1 cellular context compared by ENCODE assay signal in the genomic region with DNA sequence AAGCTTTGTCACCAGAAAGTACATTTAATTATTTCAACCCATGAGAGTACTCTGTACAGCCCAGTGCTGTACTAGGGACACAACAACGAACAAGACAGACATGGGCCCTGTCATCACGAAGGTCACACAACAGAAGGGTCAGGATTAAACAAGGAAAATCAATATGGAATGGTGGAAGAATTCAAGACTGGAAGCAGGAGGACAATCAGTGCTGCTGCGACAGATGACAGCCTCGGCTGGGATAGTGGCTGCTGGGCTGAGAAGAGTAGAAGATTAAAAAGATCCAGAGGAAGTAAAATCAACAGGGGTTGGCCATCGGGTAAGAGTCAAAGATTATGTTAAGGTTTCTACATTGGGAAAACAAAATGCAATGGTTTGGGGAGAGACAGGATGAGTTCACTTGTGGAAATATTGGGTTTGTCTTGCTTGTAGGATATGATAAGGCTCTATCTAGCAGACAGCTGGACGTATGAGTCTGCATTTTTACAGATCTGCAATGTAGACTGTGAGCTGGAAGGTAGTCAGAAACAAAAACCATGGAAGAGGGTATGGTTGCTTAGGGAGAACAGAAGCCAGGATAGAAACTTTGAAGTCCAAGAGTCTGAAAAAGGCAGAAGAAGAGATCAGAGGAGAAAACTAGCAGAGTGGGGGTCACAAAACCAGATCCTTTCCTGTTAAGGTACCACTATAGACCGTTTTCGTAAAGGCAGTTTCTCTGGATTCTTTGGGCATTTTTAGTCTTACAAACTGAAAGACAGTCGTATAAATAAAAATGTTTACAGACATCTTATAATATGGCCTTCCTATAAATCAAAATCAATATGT.
TF ChIP-seq lines count a peak whose summit lies in the region.

No MANE protein-coding gene starts in this region.

TF ChIP-seq in K562, 482 proteins besides CTCF, POLR2A, EP300 and RAD21 (continued from another document and continues in another):
- TF ChIP-seq, protein P1, sequence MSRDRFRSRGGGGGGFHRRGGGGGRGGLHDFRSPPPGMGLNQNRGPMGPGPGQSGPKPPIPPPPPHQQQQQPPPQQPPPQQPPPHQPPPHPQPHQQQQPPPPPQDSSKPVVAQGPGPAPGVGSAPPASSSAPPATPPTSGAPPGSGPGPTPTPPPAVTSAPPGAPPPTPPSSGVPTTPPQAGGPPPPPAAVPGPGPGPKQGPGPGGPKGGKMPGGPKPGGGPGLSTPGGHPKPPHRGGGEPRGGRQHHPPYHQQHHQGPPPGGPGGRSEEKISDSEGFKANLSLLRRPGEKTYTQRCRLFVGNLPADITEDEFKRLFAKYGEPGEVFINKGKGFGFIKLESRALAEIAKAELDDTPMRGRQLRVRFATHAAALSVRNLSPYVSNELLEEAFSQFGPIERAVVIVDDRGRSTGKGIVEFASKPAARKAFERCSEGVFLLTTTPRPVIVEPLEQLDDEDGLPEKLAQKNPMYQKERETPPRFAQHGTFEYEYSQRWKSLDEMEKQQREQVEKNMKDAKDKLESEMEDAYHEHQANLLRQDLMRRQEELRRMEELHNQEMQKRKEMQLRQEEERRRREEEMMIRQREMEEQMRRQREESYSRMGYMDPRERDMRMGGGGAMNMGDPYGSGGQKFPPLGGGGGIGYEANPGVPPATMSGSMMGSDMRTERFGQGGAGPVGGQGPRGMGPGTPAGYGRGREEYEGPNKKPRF (IDR thresholded peaks at IDR 0.05; ENCODE audit: low read depth, low read length): no peak
- TF ChIP-seq POU5F1 (IDR thresholded peaks at IDR 0.05; ENCODE audit: borderline replicate concordance, low read depth, low read length, partially characterized antibody) (no peak), KAT2B (IDR thresholded peaks at IDR 0.05; ENCODE audit: low read depth, low read length) (no peak), KDM1A (IDR thresholded peaks at IDR 0.05) (peak; percentile 80 to 82), SNIP1 (IDR thresholded peaks at IDR 0.05; ENCODE audit: low read depth) (no peak), HSF4 (CRISPR knock-in tag; IDR thresholded peaks at IDR 0.05; ENCODE audit: borderline replicate concordance) (no peak), MAZ (CRISPR knock-in tag; conservative IDR thresholded peaks at IDR 0.05 in 1 of 2, IDR thresholded peaks at IDR 0.05 in 1 of 2) (no peak), ZNF134 (CRISPR knock-in tag; conservative IDR thresholded peaks at IDR 0.05) (no peak), ZNF561 (CRISPR knock-in tag; conservative IDR thresholded peaks at IDR 0.05) (no peak), PRPF4 (IDR thresholded peaks at IDR 0.05; ENCODE audit: insufficient read depth, low read depth, low read length, poor library complexity, severe bottlenecking) (no peak), EZH2 (IDR thresholded peaks at IDR 0.05; ENCODE audit: borderline replicate concordance, low read depth, low read length) (no peak), SIX5 (IDR thresholded peaks at IDR 0.05; ENCODE audit: borderline replicate concordance in 1 of 2, insufficient read depth in 1 of 2, low read depth in 1 of 2, low read length in 2 of 2) (no peak), ZNF785 (CRISPR knock-in tag; IDR thresholded peaks at IDR 0.05) (no peak), CC2D1A (IDR thresholded peaks at IDR 0.05) (peak; percentile 80; the same call in 1 of the 2 replicates), SRSF1 (IDR thresholded peaks at IDR 0.05; ENCODE audit: low read depth, low read length) (no peak), SUPT5H (IDR thresholded peaks at IDR 0.05) (no peak), STAG1 (CRISPR knock-in tag; IDR thresholded peaks at IDR 0.05; ENCODE audit: borderline replicate concordance) (no peak), HNRNPL (IDR thresholded peaks at IDR 0.05; ENCODE audit: low read depth, low read length) (no peak), ARID2 (IDR thresholded peaks at IDR 0.05) (no peak)
- TF ChIP-seq, protein P2, sequence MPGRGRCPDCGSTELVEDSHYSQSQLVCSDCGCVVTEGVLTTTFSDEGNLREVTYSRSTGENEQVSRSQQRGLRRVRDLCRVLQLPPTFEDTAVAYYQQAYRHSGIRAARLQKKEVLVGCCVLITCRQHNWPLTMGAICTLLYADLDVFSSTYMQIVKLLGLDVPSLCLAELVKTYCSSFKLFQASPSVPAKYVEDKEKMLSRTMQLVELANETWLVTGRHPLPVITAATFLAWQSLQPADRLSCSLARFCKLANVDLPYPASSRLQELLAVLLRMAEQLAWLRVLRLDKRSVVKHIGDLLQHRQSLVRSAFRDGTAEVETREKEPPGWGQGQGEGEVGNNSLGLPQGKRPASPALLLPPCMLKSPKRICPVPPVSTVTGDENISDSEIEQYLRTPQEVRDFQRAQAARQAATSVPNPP (IDR thresholded peaks at IDR 0.05; ENCODE audit: borderline replicate concordance, insufficient read depth, insufficient read length): no peak
- TF ChIP-seq, protein P3, sequence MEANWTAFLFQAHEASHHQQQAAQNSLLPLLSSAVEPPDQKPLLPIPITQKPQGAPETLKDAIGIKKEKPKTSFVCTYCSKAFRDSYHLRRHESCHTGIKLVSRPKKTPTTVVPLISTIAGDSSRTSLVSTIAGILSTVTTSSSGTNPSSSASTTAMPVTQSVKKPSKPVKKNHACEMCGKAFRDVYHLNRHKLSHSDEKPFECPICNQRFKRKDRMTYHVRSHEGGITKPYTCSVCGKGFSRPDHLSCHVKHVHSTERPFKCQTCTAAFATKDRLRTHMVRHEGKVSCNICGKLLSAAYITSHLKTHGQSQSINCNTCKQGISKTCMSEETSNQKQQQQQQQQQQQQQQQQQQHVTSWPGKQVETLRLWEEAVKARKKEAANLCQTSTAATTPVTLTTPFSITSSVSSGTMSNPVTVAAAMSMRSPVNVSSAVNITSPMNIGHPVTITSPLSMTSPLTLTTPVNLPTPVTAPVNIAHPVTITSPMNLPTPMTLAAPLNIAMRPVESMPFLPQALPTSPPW (CRISPR knock-in tag; IDR thresholded peaks at IDR 0.05): peak; percentile 33; the same call in 1 of the 2 replicates
- TF ChIP-seq, protein P4, sequence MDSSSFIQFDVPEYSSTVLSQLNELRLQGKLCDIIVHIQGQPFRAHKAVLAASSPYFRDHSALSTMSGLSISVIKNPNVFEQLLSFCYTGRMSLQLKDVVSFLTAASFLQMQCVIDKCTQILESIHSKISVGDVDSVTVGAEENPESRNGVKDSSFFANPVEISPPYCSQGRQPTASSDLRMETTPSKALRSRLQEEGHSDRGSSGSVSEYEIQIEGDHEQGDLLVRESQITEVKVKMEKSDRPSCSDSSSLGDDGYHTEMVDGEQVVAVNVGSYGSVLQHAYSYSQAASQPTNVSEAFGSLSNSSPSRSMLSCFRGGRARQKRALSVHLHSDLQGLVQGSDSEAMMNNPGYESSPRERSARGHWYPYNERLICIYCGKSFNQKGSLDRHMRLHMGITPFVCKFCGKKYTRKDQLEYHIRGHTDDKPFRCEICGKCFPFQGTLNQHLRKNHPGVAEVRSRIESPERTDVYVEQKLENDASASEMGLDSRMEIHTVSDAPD (CRISPR knock-in tag; IDR thresholded peaks at IDR 0.05): no peak
- TF ChIP-seq, protein P5, sequence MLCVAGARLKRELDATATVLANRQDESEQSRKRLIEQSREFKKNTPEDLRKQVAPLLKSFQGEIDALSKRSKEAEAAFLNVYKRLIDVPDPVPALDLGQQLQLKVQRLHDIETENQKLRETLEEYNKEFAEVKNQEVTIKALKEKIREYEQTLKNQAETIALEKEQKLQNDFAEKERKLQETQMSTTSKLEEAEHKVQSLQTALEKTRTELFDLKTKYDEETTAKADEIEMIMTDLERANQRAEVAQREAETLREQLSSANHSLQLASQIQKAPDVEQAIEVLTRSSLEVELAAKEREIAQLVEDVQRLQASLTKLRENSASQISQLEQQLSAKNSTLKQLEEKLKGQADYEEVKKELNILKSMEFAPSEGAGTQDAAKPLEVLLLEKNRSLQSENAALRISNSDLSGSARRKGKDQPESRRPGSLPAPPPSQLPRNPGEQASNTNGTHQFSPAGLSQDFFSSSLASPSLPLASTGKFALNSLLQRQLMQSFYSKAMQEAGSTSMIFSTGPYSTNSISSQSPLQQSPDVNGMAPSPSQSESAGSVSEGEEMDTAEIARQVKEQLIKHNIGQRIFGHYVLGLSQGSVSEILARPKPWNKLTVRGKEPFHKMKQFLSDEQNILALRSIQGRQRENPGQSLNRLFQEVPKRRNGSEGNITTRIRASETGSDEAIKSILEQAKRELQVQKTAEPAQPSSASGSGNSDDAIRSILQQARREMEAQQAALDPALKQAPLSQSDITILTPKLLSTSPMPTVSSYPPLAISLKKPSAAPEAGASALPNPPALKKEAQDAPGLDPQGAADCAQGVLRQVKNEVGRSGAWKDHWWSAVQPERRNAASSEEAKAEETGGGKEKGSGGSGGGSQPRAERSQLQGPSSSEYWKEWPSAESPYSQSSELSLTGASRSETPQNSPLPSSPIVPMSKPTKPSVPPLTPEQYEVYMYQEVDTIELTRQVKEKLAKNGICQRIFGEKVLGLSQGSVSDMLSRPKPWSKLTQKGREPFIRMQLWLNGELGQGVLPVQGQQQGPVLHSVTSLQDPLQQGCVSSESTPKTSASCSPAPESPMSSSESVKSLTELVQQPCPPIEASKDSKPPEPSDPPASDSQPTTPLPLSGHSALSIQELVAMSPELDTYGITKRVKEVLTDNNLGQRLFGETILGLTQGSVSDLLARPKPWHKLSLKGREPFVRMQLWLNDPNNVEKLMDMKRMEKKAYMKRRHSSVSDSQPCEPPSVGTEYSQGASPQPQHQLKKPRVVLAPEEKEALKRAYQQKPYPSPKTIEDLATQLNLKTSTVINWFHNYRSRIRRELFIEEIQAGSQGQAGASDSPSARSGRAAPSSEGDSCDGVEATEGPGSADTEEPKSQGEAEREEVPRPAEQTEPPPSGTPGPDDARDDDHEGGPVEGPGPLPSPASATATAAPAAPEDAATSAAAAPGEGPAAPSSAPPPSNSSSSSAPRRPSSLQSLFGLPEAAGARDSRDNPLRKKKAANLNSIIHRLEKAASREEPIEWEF (CRISPR knock-in tag; IDR thresholded peaks at IDR 0.05): no peak
- TF ChIP-seq, protein P6, sequence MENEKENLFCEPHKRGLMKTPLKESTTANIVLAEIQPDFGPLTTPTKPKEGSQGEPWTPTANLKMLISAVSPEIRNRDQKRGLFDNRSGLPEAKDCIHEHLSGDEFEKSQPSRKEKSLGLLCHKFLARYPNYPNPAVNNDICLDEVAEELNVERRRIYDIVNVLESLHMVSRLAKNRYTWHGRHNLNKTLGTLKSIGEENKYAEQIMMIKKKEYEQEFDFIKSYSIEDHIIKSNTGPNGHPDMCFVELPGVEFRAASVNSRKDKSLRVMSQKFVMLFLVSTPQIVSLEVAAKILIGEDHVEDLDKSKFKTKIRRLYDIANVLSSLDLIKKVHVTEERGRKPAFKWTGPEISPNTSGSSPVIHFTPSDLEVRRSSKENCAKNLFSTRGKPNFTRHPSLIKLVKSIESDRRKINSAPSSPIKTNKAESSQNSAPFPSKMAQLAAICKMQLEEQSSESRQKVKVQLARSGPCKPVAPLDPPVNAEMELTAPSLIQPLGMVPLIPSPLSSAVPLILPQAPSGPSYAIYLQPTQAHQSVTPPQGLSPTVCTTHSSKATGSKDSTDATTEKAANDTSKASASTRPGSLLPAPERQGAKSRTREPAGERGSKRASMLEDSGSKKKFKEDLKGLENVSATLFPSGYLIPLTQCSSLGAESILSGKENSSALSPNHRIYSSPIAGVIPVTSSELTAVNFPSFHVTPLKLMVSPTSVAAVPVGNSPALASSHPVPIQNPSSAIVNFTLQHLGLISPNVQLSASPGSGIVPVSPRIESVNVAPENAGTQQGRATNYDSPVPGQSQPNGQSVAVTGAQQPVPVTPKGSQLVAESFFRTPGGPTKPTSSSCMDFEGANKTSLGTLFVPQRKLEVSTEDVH (IDR thresholded peaks at IDR 0.05; ENCODE audit: low read depth, partially characterized antibody): peak; percentile 29
- TF ChIP-seq, protein P7, sequence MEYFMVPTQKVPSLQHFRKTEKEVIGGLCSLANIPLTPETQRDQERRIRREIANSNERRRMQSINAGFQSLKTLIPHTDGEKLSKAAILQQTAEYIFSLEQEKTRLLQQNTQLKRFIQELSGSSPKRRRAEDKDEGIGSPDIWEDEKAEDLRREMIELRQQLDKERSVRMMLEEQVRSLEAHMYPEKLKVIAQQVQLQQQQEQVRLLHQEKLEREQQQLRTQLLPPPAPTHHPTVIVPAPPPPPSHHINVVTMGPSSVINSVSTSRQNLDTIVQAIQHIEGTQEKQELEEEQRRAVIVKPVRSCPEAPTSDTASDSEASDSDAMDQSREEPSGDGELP (CRISPR knock-in tag; IDR thresholded peaks at IDR 0.05; ENCODE audit: borderline replicate concordance): peak; percentile 63; the same call in 1 of the 2 replicates
- TF ChIP-seq, protein P8, sequence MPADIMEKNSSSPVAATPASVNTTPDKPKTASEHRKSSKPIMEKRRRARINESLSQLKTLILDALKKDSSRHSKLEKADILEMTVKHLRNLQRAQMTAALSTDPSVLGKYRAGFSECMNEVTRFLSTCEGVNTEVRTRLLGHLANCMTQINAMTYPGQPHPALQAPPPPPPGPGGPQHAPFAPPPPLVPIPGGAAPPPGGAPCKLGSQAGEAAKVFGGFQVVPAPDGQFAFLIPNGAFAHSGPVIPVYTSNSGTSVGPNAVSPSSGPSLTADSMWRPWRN (IDR thresholded peaks at IDR 0.05; ENCODE audit: low read depth): peak; percentile 24; the same call in 1 of the 2 replicates
- TF ChIP-seq, protein P9, sequence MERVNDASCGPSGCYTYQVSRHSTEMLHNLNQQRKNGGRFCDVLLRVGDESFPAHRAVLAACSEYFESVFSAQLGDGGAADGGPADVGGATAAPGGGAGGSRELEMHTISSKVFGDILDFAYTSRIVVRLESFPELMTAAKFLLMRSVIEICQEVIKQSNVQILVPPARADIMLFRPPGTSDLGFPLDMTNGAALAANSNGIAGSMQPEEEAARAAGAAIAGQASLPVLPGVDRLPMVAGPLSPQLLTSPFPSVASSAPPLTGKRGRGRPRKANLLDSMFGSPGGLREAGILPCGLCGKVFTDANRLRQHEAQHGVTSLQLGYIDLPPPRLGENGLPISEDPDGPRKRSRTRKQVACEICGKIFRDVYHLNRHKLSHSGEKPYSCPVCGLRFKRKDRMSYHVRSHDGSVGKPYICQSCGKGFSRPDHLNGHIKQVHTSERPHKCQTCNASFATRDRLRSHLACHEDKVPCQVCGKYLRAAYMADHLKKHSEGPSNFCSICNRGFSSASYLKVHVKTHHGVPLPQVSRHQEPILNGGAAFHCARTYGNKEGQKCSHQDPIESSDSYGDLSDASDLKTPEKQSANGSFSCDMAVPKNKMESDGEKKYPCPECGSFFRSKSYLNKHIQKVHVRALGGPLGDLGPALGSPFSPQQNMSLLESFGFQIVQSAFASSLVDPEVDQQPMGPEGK (CRISPR knock-in tag; IDR thresholded peaks at IDR 0.05; ENCODE audit: borderline replicate concordance): no peak
- TF ChIP-seq, protein P10, sequence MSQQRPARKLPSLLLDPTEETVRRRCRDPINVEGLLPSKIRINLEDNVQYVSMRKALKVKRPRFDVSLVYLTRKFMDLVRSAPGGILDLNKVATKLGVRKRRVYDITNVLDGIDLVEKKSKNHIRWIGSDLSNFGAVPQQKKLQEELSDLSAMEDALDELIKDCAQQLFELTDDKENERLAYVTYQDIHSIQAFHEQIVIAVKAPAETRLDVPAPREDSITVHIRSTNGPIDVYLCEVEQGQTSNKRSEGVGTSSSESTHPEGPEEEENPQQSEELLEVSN (IDR thresholded peaks at IDR 0.05; ENCODE audit: borderline replicate concordance in 1 of 2, extremely low read depth in 1 of 2, insufficient read depth in 1 of 2, insufficient read length in 1 of 2, low read depth in 1 of 2, low read length in 1 of 2, poor library complexity in 1 of 2, severe bottlenecking in 1 of 2): no peak
- TF ChIP-seq, protein P11, sequence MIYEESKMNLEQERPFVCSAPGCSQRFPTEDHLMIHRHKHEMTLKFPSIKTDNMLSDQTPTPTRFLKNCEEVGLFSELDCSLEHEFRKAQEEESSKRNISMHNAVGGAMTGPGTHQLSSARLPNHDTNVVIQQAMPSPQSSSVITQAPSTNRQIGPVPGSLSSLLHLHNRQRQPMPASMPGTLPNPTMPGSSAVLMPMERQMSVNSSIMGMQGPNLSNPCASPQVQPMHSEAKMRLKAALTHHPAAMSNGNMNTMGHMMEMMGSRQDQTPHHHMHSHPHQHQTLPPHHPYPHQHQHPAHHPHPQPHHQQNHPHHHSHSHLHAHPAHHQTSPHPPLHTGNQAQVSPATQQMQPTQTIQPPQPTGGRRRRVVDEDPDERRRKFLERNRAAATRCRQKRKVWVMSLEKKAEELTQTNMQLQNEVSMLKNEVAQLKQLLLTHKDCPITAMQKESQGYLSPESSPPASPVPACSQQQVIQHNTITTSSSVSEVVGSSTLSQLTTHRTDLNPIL (CRISPR knock-in tag; IDR thresholded peaks at IDR 0.05): no peak
